Comparison of ENCODE assay signal across 8 cellular contexts in genomic region chr20:16729080-16729479, GRCh38. TPM values are rescaled to one million over a fixed set of nuclear protein-coding genes. Genes with fewer than 3 reads are reported as not detected.
DNase-seq lines count a peak whose midpoint lies in the region; ATAC-seq, FAIRE-seq and TF ChIP-seq lines count a peak whose summit lies in the region.

No MANE protein-coding gene starts in this region.

- H3K4me3 ChIP-seq in RWPE2 (ENCODE audit: severe bottlenecking): no peak overlapping the region
- peak overlapping the region in 3 of 4 donors; percentile 78 to 91 (median 82) for H3K4me3 ChIP-seq in esophagus squamous epithelium
- peak overlapping the region; percentile 99 for H3K4me3 ChIP-seq in rectal smooth muscle tissue (ENCODE audit: low read length)
- no peak overlapping the region for H3K4me3 ChIP-seq in mucosa of descending colon

- H3K27me3 ChIP-seq in RWPE2 (ENCODE audit: insufficient read depth, poor library complexity, severe bottlenecking): no peaks in the 10 kb centered on the region
- H3K27me3 ChIP-seq in esophagus squamous epithelium: peaks cover 0 to 49% (median 0%) of the 10 kb centered on the region in 4 donors
- no peaks in the 10 kb centered on the region for H3K27me3 ChIP-seq in rectal smooth muscle tissue (ENCODE audit: control insufficient read depth, insufficient read depth, low read length)

- no peak for TF ChIP-seq CTCF in RWPE2 (IDR thresholded peaks at IDR 0.05; ENCODE audit: poor library complexity, severe bottlenecking)
- TF ChIP-seq CTCF in esophagus squamous epithelium (IDR thresholded peaks at IDR 0.05): no peak
- no peak for TF ChIP-seq CTCF in mucosa of descending colon (IDR thresholded peaks at IDR 0.05)

- H3K9me3 ChIP-seq in RWPE2 (ENCODE audit: severe bottlenecking) (no peaks in the 10 kb centered on the region), esophagus squamous epithelium (no peaks in the 10 kb centered on the region), mucosa of descending colon (no peaks in the 10 kb centered on the region)

- H3K27ac ChIP-seq in RWPE2 (ENCODE audit: poor library complexity, severe bottlenecking): peak overlapping the region; percentile 30
- peak overlapping the region in 1 of 4 donors; percentile 87 for H3K27ac ChIP-seq in esophagus squamous epithelium
- H3K27ac ChIP-seq in rectal smooth muscle tissue (ENCODE audit: low read depth, low read length): no peak overlapping the region

- H3K36me3 ChIP-seq in RWPE2 (ENCODE audit: low read depth): peaks cover 29% of the 10 kb centered on the region
- H3K36me3 ChIP-seq in esophagus squamous epithelium: peaks cover 0 to 24% (median 0%) of the 10 kb centered on the region in 3 donors
- peaks cover 8% of the 10 kb centered on the region for H3K36me3 ChIP-seq in rectal smooth muscle tissue (ENCODE audit: control insufficient read depth, insufficient read depth, low read length)
- no peaks in the 10 kb centered on the region for H3K36me3 ChIP-seq in mucosa of descending colon (ENCODE audit: low read depth)

- DNase-seq in GM19239 (ENCODE audit: insufficient read length, low spot score) (no peak), RWPE2 (ENCODE audit: low spot score) (no peak), esophagus squamous epithelium (lab: John Stamatoyannopoulos, UW) (no peak), NCI-H1105 (lab: John Stamatoyannopoulos, UW) (no peak), NCI-H1694 (lab: John Stamatoyannopoulos, UW) (no peak), mucosa of descending colon (no peak), cerebellar cortex (ENCODE audit: low spot score) (no peak)

- 88 to 100% methylated on average over 1 of the region's 1 CpG for WGBS in esophagus squamous epithelium, 2 donors

- H3K4me1 ChIP-seq in RWPE2 (ENCODE audit: insufficient read depth, poor library complexity, severe bottlenecking): peaks cover 7% of the 10 kb centered on the region
- H3K4me1 ChIP-seq in esophagus squamous epithelium: peaks cover 0 to 28% (median 8%) of the 10 kb centered on the region in 3 donors
- H3K4me1 ChIP-seq in rectal smooth muscle tissue (ENCODE audit: control insufficient read depth, insufficient read depth, low read length): peaks cover 9% of the 10 kb centered on the region
- H3K4me1 ChIP-seq in mucosa of descending colon (ENCODE audit: low read depth): peaks cover 7% of the 10 kb centered on the region

- no peak overlapping the region for H3K9ac ChIP-seq in rectal smooth muscle tissue (ENCODE audit: low read length)

- no peak for TF ChIP-seq POLR2A in esophagus squamous epithelium (IDR thresholded peaks at IDR 0.05)

- ATAC-seq in RWPE2 (ENCODE audit: low read depth) (no peak), mucosa of descending colon (no peak)

- peak; percentile 69 for FAIRE-seq in GM19239 (lab: Jason Lieb, UNC)

- intact Hi-C loops in esophagus squamous epithelium (cut with DNase I) (no loop called here), mucosa of descending colon (cut with DNase I, micrococcal nuclease) (no loop called here)

RNA-seq across cellular contexts. Expression of gene SNRPB2, which starts 0.7 kb away (rescaled TPM):
- total RNA-seq in esophagus squamous epithelium: 10 to 100 TPM; 18.0 to 42.0 (median 26.4) TPM
- 10 to 100 TPM; 25.7 to 42.1 (median 36.2) TPM for total RNA-seq in mucosa of descending colon

RNA-seq across cellular contexts. Expression of gene OTOR, which starts 19.1 kb away (rescaled TPM):
- total RNA-seq in esophagus squamous epithelium (not detected), mucosa of descending colon (not detected)

Comparison
In these comparisons a context has a peak if more than half of its experiments do, and no peak if none do; other contexts are left out.
1. H3K4me3 ChIP-seq: peak in esophagus squamous epithelium (3 of 4) and rectal smooth muscle tissue (single experiment); none in RWPE2 (single experiment) and mucosa of descending colon (single experiment).